In the genomic region with DNA sequence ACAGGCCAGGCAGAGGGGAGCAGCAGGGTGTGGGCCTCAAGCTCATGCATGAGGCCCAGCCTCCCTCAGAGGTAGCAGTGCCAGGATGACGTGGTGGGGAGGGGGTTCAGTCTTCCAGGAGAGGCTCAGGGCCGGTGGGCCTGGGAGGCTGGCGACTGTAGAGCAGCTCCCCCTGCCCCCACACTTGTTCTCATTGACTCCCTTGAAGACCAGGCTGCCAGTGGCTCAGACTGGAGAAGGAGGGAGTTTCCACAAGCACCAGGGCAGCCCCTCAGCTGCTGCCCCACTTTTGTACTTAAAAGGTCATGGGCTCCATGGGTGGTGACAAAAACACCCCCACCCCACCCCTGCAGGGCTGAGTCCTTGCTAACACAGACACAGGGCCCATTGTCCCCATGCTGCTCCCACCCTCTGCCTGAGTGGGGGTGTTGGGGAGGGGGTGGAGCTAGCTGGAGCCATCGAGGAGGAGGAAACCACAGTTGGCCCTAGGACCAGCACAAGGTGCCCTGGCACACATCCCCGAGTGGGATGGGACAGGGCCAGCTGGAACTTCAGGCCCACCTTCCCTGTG, we compare ENCODE assay signal across 14 cellular contexts. TPM values are rescaled to one million over a fixed set of nuclear protein-coding genes. Genes with fewer than 3 reads are reported as not detected.
DNase-seq lines count a peak whose midpoint lies in the region; ATAC-seq and TF ChIP-seq lines count a peak whose summit lies in the region.
"Had no signal": no experiment of that assay in that cellular context is flagged by ENCODE, and none has a peak within 500 bp of the region (broad histone marks: within the 10 kb centered on the region; RNA-seq: fewer than 3 reads in every experiment).

No MANE protein-coding gene starts in this region.

- TF ChIP-seq CTCF in nephron progenitor cell (IDR thresholded peaks at IDR 0.05) (no peak), omental fat pad (IDR thresholded peaks at IDR 0.05) (no peak)

- no peak overlapping the region for H3K9ac ChIP-seq in rectal smooth muscle tissue (ENCODE audit: low read length)

- no peak overlapping the region for H3K4me3 Mint-ChIP-seq in nephron progenitor cell
- H3K4me3 Mint-ChIP-seq: activated B cell treated with CpG ODN at 0.5 μM for 24 hours had no signal

- H3K27ac ChIP-seq in rectal smooth muscle tissue (ENCODE audit: low read depth, low read length), result peak overlapping the region; percentile 99

- ATAC-seq in HG02981 (IDR thresholded peaks at IDR 0.05; ENCODE audit: unreplicated experiment), result peak; percentile 6
- ATAC-seq in omental fat pad (ENCODE audit: low FRiP score), result no peak
- ATAC-seq: left colon had no signal

- peaks cover 9% of the 10 kb centered on the region for H3K36me3 ChIP-seq in rectal smooth muscle tissue (ENCODE audit: control insufficient read depth, insufficient read depth, low read length)
- H3K36me3 ChIP-seq: prostate gland had no signal

- H3K36me3 Mint-ChIP-seq in nephron progenitor cell (ENCODE audit: low read depth), result peaks cover 30% of the 10 kb centered on the region

- H3K4me1 Mint-ChIP-seq in nephron progenitor cell, result peaks cover 67% of the 10 kb centered on the region

- DNase-seq in Daoy (ENCODE audit: low read depth) (peak; percentile 39), foreskin melanocyte (peak; percentile 33), nephron progenitor cell (no peak), omental fat pad (ENCODE audit: low spot score) (no peak), NCI-H524 treated with DMSO at 0.1 percent for 48 hours (lab: John Stamatoyannopoulos, UW) (no peak)
- no peak for DNase-seq in effector CD8-positive, alpha-beta T cell (lab: John Stamatoyannopoulos, UW)
- DNase-seq: activated B cell treated with CpG ODN at 0.5 μM for 24 hours; activated effector memory CD4-positive, alpha-beta T cell treated with Interleukin-2 at 50 U/mL for 16 hours; left colon; NCI-H510A treated with DMSO at 0.1 percent for 48 hours; SHP77 had no signal

- H3K4me3 ChIP-seq in rectal smooth muscle tissue (ENCODE audit: low read length), result no peak overlapping the region
- H3K4me3 ChIP-seq: prostate gland had no signal

- H3K27ac Mint-ChIP-seq in nephron progenitor cell, result no peak overlapping the region
- H3K27ac Mint-ChIP-seq: activated B cell treated with CpG ODN at 0.5 μM for 24 hours had no signal

- H3K4me1 ChIP-seq in rectal smooth muscle tissue (ENCODE audit: control insufficient read depth, insufficient read depth, low read length), result peaks cover 66% of the 10 kb centered on the region

- no peaks in the 10 kb centered on the region for H3K27me3 ChIP-seq in rectal smooth muscle tissue (ENCODE audit: control insufficient read depth, insufficient read depth, low read length)

- peaks cover 5% of the 10 kb centered on the region for H3K27me3 Mint-ChIP-seq in nephron progenitor cell (ENCODE audit: low read depth, poor library complexity)

- no peaks in the 10 kb centered on the region for H3K9me3 Mint-ChIP-seq in nephron progenitor cell
- H3K9me3 Mint-ChIP-seq: activated B cell treated with CpG ODN at 0.5 μM for 24 hours had no signal

RNA-seq across cellular contexts. Expression of a gene that starts 10.5 kb away (rescaled TPM):
- 94.7 and 103 TPM in 2 replicates for total RNA-seq in Daoy (2014; rRNA removed; shearing (Covaris generic))
- 10 to 100 TPM; 19.5 to 89.5 (median 23.4) TPM for total RNA-seq in omental fat pad
- total RNA-seq: activated B cell treated with CpG ODN at 0.5 μM for 24 hours had no signal

RNA-seq across cellular contexts. Expression of a gene that starts 26.2 kb away (rescaled TPM):
- total RNA-seq in Daoy (2014; rRNA removed; shearing (Covaris generic)), result 3.0 and 3.5 TPM in 2 replicates
- 1 to 10 TPM; 2.6 to 6.8 (median 5.7) TPM for total RNA-seq in omental fat pad
- total RNA-seq: activated B cell treated with CpG ODN at 0.5 μM for 24 hours had no signal

RNA-seq across cellular contexts. Expression of a gene that starts 40.4 kb away (rescaled TPM):
- 118 and 119 TPM in 2 replicates for total RNA-seq in Daoy (2014; rRNA removed; shearing (Covaris generic))
- total RNA-seq in omental fat pad, result 10 to 100 TPM; 15.8 to 37.7 (median 25.6) TPM

Comparison
In these comparisons a context has a peak if more than half of its experiments do, and no peak if none do; other contexts are left out.
1. DNase-seq: peak in Daoy (single experiment) and foreskin melanocyte (single experiment); none in effector CD8-positive, alpha-beta T cell (single experiment), nephron progenitor cell (single experiment), omental fat pad (single experiment) and NCI-H524 treated with DMSO at 0.1 percent for 48 hours (single experiment).